ENCODE assay signal across 8 cellular contexts in the genomic region with DNA sequence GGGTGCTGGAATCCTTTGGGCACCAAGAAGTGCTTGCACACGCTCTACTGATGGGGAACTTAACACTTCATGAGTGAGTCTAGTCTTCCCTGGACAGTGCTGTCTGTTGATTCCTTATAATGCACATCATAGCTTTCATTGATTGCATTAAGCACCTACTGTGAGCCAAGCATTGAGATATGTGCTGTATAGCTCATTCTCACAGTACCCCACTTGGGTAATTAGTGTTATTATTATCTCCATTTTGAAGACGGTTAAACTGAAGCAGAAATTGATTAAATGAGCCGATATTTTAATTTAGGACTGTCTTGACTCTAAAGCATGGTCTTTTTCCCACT. TPM values are rescaled to one million over a fixed set of nuclear protein-coding genes. Genes with fewer than 3 reads are reported as not detected.
DNase-seq lines count a peak whose midpoint lies in the region; ATAC-seq and TF ChIP-seq lines count a peak whose summit lies in the region.

No MANE protein-coding gene starts in this region.

- H3K9me3 ChIP-seq in lower lobe of right lung (no peaks in the 10 kb centered on the region), tibial nerve (no peaks in the 10 kb centered on the region)

- H3K36me3 Mint-ChIP-seq in activated T-cell treated with anti-CD3 and anti-CD28 coated beads, Interleukin-2, amount 50 U/mL, for 72 hours (ENCODE audit: insufficient read depth in 2 of 2) = peaks cover 0 to 9% of the 10 kb centered on the region in 2 donors

- H3K27ac Mint-ChIP-seq in activated T-cell treated with anti-CD3 and anti-CD28 coated beads, Interleukin-2, amount 50 U/mL, for 72 hours = no peak overlapping the region

- no peak for DNase-seq in activated T-cell treated with anti-CD3 and anti-CD28 coated beads, Interleukin-2, amount 50 U/mL, for 72 hours
- no peak for DNase-seq in activated T-cell treated with anti-CD3 and anti-CD28 coated beads, Interleukin-2, amount 50 U/mL, for 48 hours
- DNase-seq in astrocyte of the cerebellum (ENCODE audit: low read depth) = no peak
- no peak for DNase-seq in lower lobe of right lung
- no peak for DNase-seq in tibial nerve (ENCODE audit: low spot score in 2 of 2)
- DNase-seq in GOT3 (lab: John Stamatoyannopoulos, UW) = no peak
- no peak for DNase-seq in HuH-7.5 (ENCODE audit: low spot score)
- DNase-seq in COR-L47 (lab: John Stamatoyannopoulos, UW) = no peak

- in situ Hi-C loops in astrocyte of the cerebellum (cut with HindIII; ENCODE audit: low sequenced_read_pairs) = no loop called here

- intact Hi-C loops in lower lobe of right lung (cut with DNase I) = no loop called here

- H3K27ac ChIP-seq in lower lobe of right lung (peak overlapping the region; percentile 94), tibial nerve (peak overlapping the region; percentile 88 to 98 (median 92))

- H3K9me3 Mint-ChIP-seq in activated T-cell treated with anti-CD3 and anti-CD28 coated beads, Interleukin-2, amount 50 U/mL, for 72 hours = no peaks in the 10 kb centered on the region

- peak overlapping the region; percentile 93 to 97 for H3K4me3 Mint-ChIP-seq in activated T-cell treated with anti-CD3 and anti-CD28 coated beads, Interleukin-2, amount 50 U/mL, for 72 hours

- peaks cover 43% of the 10 kb centered on the region for H3K4me1 Mint-ChIP-seq in activated T-cell treated with anti-CD3 and anti-CD28 coated beads, Interleukin-2, amount 50 U/mL, for 72 hours (ENCODE audit: low read depth)

- H3K27me3 ChIP-seq in lower lobe of right lung (ENCODE audit: low read depth) = no peaks in the 10 kb centered on the region
- H3K27me3 ChIP-seq in tibial nerve = no peaks in the 10 kb centered on the region

- H3K4me3 ChIP-seq in astrocyte of the cerebellum (ENCODE audit: low read depth, low read length) (peak overlapping the region; percentile 88), lower lobe of right lung (peak overlapping the region; percentile 82), tibial nerve (peak overlapping the region; percentile 53 to 90 (median 68))

- ATAC-seq in activated T-cell treated with anti-CD3 and anti-CD28 coated beads, Interleukin-2, amount 50 U/mL, for 72 hours (replicated peaks in 1 of 2) = no peak
- ATAC-seq in lower lobe of right lung = no peak

- WGBS in tibial nerve, 2 donors = 50 to 55% methylated on average over 3 of the region's 3 CpGs

- H3K4me1 ChIP-seq in lower lobe of right lung (peaks cover 40% of the 10 kb centered on the region), tibial nerve (peaks cover 0 to 42% (median 25%) of the 10 kb centered on the region in 4 donors)

- H3K36me3 ChIP-seq in lower lobe of right lung (peaks cover 30% of the 10 kb centered on the region), tibial nerve (peaks cover 0 to 29% (median 6%) of the 10 kb centered on the region in 3 donors)

- TF ChIP-seq CTCF in astrocyte of the cerebellum (IDR thresholded peaks at IDR 0.05; ENCODE audit: low read depth, low read length, missing control alignments) = no peak
- TF ChIP-seq CTCF in lower lobe of right lung (IDR thresholded peaks at IDR 0.05) = no peak
- TF ChIP-seq CTCF in tibial nerve (IDR thresholded peaks at IDR 0.05) = no peak

- no peak for TF ChIP-seq POLR2A in tibial nerve (IDR thresholded peaks at IDR 0.05)

- no peaks in the 10 kb centered on the region for H3K27me3 Mint-ChIP-seq in activated T-cell treated with anti-CD3 and anti-CD28 coated beads, Interleukin-2, amount 50 U/mL, for 72 hours (ENCODE audit: low read depth)

- TF ChIP-seq EP300 in tibial nerve (IDR thresholded peaks at IDR 0.05) = no peak

RNA-seq across cellular contexts. Expression of a gene that starts 0.5 kb away (rescaled TPM):
- 10 to 100 TPM; 36.9 to 40.5 TPM for total RNA-seq in activated T-cell treated with anti-CD3 and anti-CD28 coated beads, Interleukin-2, amount 50 U/mL, for 72 hours
- total RNA-seq in lower lobe of right lung = 47.7 TPM
- 10 to 100 TPM; 49.8 to 66.7 (median 55.6) TPM for total RNA-seq in tibial nerve

RNA-seq across cellular contexts. Expression of a gene that starts 57.8 kb away (rescaled TPM):
- 1 to 10 TPM; 7.3 to 8.2 TPM for total RNA-seq in activated T-cell treated with anti-CD3 and anti-CD28 coated beads, Interleukin-2, amount 50 U/mL, for 72 hours
- total RNA-seq in lower lobe of right lung (8.2 TPM), tibial nerve (10 to 100 TPM; 16.1 to 19.4 (median 17.8) TPM)
